Comparison of ENCODE assay signal across 8 cellular contexts in genomic region chr10:71836594-71836970, GRCh38. TPM values are rescaled to one million over a fixed set of nuclear protein-coding genes. Genes with fewer than 3 reads are reported as not detected.
DNase-seq lines count a peak whose midpoint lies in the region; ATAC-seq and TF ChIP-seq lines count a peak whose summit lies in the region.

No MANE protein-coding gene starts in this region.

- ATAC-seq in GM21381 (IDR thresholded peaks at IDR 0.05; ENCODE audit: unreplicated experiment), result peak; percentile 29
- peak; percentile 20 for ATAC-seq in HG03520 (IDR thresholded peaks at IDR 0.05; ENCODE audit: unreplicated experiment)
- no peak for ATAC-seq in foreskin keratinocyte

- H3K27ac ChIP-seq in foreskin keratinocyte (peak overlapping the region; percentile 72), stomach smooth muscle (ENCODE audit: low read length) (peak overlapping the region; percentile 70)

- H3K4me3 ChIP-seq in stomach smooth muscle (ENCODE audit: low read length in 2 of 2), result peak overlapping the region; percentile 34 to 47

- TF ChIP-seq CTCF in foreskin keratinocyte (conservative IDR thresholded peaks at IDR 0.05), result no peak

- H3K4me1 ChIP-seq in foreskin keratinocyte (peaks cover 22% of the 10 kb centered on the region), stomach smooth muscle (ENCODE audit: control insufficient read depth, insufficient read depth, low read length) (peaks cover 54% of the 10 kb centered on the region)

- H3K9me3 ChIP-seq in stomach smooth muscle (ENCODE audit: control insufficient read depth in 2 of 2, low read length in 2 of 2), result no peaks in the 10 kb centered on the region

- no peak overlapping the region for H3K9ac ChIP-seq in stomach smooth muscle (ENCODE audit: low read length in 2 of 2)

- no peaks in the 10 kb centered on the region for H3K27me3 ChIP-seq in foreskin keratinocyte
- no peaks in the 10 kb centered on the region for H3K27me3 ChIP-seq in stomach smooth muscle (ENCODE audit: control insufficient read depth in 1 of 2, insufficient read depth in 2 of 2, low read length in 2 of 2)

- H3K36me3 ChIP-seq in stomach smooth muscle (ENCODE audit: control insufficient read depth in 2 of 2, insufficient read depth in 2 of 2, low read length in 2 of 2), result peaks cover 18 to 19% of the 10 kb centered on the region in 2 donors

- DNase-seq in foreskin keratinocyte, result no peak
- no peak for DNase-seq in stimulated activated CD8-positive, alpha-beta memory T cell treated with anti-CD3 and anti-CD28 coated beads, Interleukin-4, amount 100 ng/mL, for 48 hours
- no peak for DNase-seq in NCI-H2081 (lab: John Stamatoyannopoulos, UW)
- no peak for DNase-seq in NAMALWA (ENCODE audit: low spot score)
- no peak for DNase-seq in NCI-H1436 (lab: John Stamatoyannopoulos, UW)

RNA-seq across cellular contexts. Expression of gene PSAP, which starts 14.5 kb away (rescaled TPM):
- 381 and 401 TPM in 2 replicates for total RNA-seq in foreskin keratinocyte
- polyA plus RNA-seq in foreskin keratinocyte, result 330 and 333 TPM in 2 replicates
